ENCODE assay signal across 22 cellular contexts in the genomic region with DNA sequence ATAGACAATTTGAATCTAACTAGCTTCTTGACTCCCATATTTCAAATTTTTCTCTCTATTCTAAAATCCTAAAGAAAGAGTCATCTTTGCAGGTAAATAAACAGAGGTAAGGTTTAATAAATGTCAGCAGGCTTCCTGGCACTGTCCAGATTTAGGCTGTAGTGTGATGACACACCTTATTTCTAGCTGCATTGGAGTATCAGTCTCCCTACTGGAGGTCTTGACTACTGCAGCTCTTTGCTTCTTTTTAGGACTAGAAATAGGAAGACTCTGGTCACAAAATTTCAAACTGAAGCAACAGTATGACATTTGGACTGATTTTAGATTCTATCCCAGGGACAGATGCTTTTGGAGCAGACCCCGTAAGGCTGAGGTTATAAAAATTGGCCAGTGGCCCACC. TPM values are rescaled to one million over a fixed set of nuclear protein-coding genes. Genes with fewer than 3 reads are reported as not detected.
DNase-seq lines count a peak whose midpoint lies in the region; ATAC-seq, FAIRE-seq and TF ChIP-seq lines count a peak whose summit lies in the region.
"Had no signal": no experiment of that assay in that cellular context is flagged by ENCODE, and none has a peak within 500 bp of the region (broad histone marks: within the 10 kb centered on the region; RNA-seq: fewer than 3 reads in every experiment).

No MANE protein-coding gene starts in this region.

- ATAC-seq in foreskin keratinocyte (peak; percentile 32), GM18868 (IDR thresholded peaks at IDR 0.05; ENCODE audit: unreplicated experiment) (no peak), HG03432 (IDR thresholded peaks at IDR 0.05; ENCODE audit: unreplicated experiment) (no peak)

- no peaks in the 10 kb centered on the region for H3F3A ChIP-seq in PC-9 (ENCODE audit: insufficient read depth, low read depth)

- intact Hi-C loops in PC-9 (cut with micrococcal nuclease; ENCODE audit: unreplicated experiment): no loop called here

- H3K79me2 ChIP-seq in PC-9 (ENCODE audit: low read depth): no peaks in the 10 kb centered on the region

- no peak overlapping the region for H3K4me3 ChIP-seq in PC-9
- H3K4me3 ChIP-seq: GM23248, MG63, SJSA1 had no signal

- no peak for TF ChIP-seq POLR2A in H54 (IDR thresholded peaks at IDR 0.05; ENCODE audit: low read depth, low read length)

- TF ChIP-seq CTCF in foreskin keratinocyte (conservative IDR thresholded peaks at IDR 0.05): no peak
- TF ChIP-seq CTCF in PC-9 (conservative IDR thresholded peaks at IDR 0.05): no peak

- no peaks in the 10 kb centered on the region for H3K4me1 ChIP-seq in foreskin keratinocyte
- no peaks in the 10 kb centered on the region for H3K4me1 ChIP-seq in PC-9 (replicated peaks; ENCODE audit: insufficient read depth)
- H3K4me1 ChIP-seq: SJSA1 had no signal

- no peaks in the 10 kb centered on the region for H3K36me3 ChIP-seq in PC-9 (ENCODE audit: low read depth)
- H3K36me3 ChIP-seq: MG63, SJSA1 had no signal

- H3K27me3 ChIP-seq in foreskin keratinocyte (no peaks in the 10 kb centered on the region), PC-9 (ENCODE audit: insufficient read depth, low read depth) (no peaks in the 10 kb centered on the region)
- H3K27me3 ChIP-seq: MG63, SJSA1 had no signal

- POLR2A ChIA-PET in PC-9 (lab: Charles Lee; ENCODE audit: unreplicated experiment): no interaction called here

- no peak overlapping the region for H3K27ac ChIP-seq in foreskin keratinocyte
- H3K27ac ChIP-seq in PC-9: no peak overlapping the region
- H3K27ac ChIP-seq: GM23248, HL-60, SJSA1 had no signal

- no peak overlapping the region for H2AFZ ChIP-seq in PC-9
- H2AFZ ChIP-seq: GM23248 had no signal

- BruUV-seq in PC-9 (replicated peaks; lab: Mats Ljungman, UMichigan): no TSS peak

- H4K20me1 ChIP-seq in PC-9 (ENCODE audit: insufficient read depth): no peaks in the 10 kb centered on the region

- CTCF ChIA-PET in PC-9 (lab: Charles Lee): no interaction called here

- no peak overlapping the region for H3K4me2 ChIP-seq in PC-9

- no peaks in the 10 kb centered on the region for H3K9me3 ChIP-seq in PC-9 (ENCODE audit: insufficient read depth, low read depth)
- H3K9me3 ChIP-seq: MG63, SJSA1 had no signal

- FAIRE-seq in H54 (lab: Jason Lieb, UNC): no peak
- FAIRE-seq: D721Med had no signal

- DNase-seq in 8988T (peak; percentile 15), H54 (ENCODE audit: insufficient read length, low spot score) (peak; percentile 20), OCI-M1 (lab: John Stamatoyannopoulos, UW) (peak; percentile 23), foreskin keratinocyte (no peak), PC-9 (no peak)
- DNase-seq: C1 segment of cervical spinal cord; CD8-positive, alpha-beta memory T cell; GDM1; GM23248; IMR-90; Karpas-422; MG63; NCI-H1092; NCI-H2081; NCI-H82 had no signal

- H3K9me2 ChIP-seq in PC-9 (ENCODE audit: insufficient read depth): no peaks in the 10 kb centered on the region

RNA-seq across cellular contexts. Expression of gene PPP3R2, which starts 40.7 kb away (rescaled TPM):
- not detected in 2 replicates for total RNA-seq in foreskin keratinocyte
- polyA plus RNA-seq in foreskin keratinocyte: not detected in 2 replicates
- not detected in 2 replicates for total RNA-seq in PC-9 (2021)
- total RNA-seq: CD8-positive, alpha-beta memory T cell; GM23248; HT1080; IMR-90; NCI-H460; SJSA1 had no signal
- polyA plus RNA-seq: CD8-positive, alpha-beta memory T cell; GM23248; IMR-90 had no signal

Comparison
In these comparisons a context has a peak if more than half of its experiments do, and no peak if none do; other contexts are left out.
1. DNase-seq: peak in 8988T (single experiment), H54 (single experiment) and OCI-M1 (single experiment); none in foreskin keratinocyte (0 of 2) and PC-9 (0 of 2).